1 cellular context compared by ENCODE assay signal in genomic region chr12:19542606-19543005, GRCh38.
TF ChIP-seq lines count a peak whose summit lies in the region.

No MANE protein-coding gene starts in this region.

TF ChIP-seq in GM23338, 12 proteins besides CTCF, POLR2A, EP300 and RAD21 (continued from another document):
- TF ChIP-seq, protein P1, sequence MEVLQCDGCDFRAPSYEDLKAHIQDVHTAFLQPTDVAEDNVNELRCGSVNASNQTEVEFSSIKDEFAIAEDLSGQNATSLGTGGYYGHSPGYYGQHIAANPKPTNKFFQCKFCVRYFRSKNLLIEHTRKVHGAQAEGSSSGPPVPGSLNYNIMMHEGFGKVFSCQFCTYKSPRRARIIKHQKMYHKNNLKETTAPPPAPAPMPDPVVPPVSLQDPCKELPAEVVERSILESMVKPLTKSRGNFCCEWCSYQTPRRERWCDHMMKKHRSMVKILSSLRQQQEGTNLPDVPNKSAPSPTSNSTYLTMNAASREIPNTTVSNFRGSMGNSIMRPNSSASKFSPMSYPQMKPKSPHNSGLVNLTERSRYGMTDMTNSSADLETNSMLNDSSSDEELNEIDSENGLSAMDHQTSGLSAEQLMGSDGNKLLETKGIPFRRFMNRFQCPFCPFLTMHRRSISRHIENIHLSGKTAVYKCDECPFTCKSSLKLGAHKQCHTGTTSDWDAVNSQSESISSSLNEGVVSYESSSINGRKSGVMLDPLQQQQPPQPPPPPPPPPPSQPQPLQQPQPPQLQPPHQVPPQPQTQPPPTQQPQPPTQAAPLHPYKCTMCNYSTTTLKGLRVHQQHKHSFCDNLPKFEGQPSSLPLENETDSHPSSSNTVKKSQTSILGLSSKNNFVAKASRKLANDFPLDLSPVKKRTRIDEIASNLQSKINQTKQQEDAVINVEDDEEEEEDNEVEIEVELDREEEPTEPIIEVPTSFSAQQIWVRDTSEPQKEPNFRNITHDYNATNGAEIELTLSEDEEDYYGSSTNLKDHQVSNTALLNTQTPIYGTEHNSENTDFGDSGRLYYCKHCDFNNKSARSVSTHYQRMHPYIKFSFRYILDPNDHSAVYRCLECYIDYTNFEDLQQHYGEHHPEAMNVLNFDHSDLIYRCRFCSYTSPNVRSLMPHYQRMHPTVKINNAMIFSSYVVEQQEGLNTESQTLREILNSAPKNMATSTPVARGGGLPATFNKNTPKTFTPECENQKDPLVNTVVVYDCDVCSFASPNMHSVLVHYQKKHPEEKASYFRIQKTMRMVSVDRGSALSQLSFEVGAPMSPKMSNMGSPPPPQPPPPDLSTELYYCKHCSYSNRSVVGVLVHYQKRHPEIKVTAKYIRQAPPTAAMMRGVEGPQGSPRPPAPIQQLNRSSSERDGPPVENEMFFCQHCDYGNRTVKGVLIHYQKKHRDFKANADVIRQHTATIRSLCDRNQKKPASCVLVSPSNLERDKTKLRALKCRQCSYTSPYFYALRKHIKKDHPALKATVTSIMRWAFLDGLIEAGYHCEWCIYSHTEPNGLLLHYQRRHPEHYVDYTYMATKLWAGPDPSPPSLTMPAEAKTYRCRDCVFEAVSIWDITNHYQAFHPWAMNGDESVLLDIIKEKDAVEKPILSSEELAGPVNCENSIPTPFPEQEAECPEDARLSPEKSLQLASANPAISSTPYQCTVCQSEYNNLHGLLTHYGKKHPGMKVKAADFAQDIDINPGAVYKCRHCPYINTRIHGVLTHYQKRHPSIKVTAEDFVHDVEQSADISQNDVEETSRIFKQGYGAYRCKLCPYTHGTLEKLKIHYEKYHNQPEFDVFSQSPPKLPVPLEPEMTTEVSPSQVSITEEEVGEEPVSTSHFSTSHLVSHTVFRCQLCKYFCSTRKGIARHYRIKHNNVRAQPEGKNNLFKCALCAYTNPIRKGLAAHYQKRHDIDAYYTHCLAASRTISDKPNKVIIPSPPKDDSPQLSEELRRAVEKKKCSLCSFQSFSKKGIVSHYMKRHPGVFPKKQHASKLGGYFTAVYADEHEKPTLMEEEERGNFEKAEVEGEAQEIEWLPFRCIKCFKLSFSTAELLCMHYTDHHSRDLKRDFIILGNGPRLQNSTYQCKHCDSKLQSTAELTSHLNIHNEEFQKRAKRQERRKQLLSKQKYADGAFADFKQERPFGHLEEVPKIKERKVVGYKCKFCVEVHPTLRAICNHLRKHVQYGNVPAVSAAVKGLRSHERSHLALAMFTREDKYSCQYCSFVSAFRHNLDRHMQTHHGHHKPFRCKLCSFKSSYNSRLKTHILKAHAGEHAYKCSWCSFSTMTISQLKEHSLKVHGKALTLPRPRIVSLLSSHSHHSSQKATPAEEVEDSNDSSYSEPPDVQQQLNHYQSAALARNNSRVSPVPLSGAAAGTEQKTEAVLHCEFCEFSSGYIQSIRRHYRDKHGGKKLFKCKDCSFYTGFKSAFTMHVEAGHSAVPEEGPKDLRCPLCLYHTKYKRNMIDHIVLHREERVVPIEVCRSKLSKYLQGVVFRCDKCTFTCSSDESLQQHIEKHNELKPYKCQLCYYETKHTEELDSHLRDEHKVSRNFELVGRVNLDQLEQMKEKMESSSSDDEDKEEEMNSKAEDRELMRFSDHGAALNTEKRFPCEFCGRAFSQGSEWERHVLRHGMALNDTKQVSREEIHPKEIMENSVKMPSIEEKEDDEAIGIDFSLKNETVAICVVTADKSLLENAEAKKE (CRISPR knock-in tag; IDR thresholded peaks at IDR 0.05): no peak
- TF ChIP-seq, protein P2, sequence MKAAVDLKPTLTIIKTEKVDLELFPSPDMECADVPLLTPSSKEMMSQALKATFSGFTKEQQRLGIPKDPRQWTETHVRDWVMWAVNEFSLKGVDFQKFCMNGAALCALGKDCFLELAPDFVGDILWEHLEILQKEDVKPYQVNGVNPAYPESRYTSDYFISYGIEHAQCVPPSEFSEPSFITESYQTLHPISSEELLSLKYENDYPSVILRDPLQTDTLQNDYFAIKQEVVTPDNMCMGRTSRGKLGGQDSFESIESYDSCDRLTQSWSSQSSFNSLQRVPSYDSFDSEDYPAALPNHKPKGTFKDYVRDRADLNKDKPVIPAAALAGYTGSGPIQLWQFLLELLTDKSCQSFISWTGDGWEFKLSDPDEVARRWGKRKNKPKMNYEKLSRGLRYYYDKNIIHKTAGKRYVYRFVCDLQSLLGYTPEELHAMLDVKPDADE (IDR thresholded peaks at IDR 0.05): no peak
- TF ChIP-seq JUNB (IDR thresholded peaks at IDR 0.05; ENCODE audit: unreplicated experiment) (no peak), STAT1 (IDR thresholded peaks at IDR 0.05; ENCODE audit: unreplicated experiment) (no peak), EZH2 (IDR thresholded peaks at IDR 0.05; ENCODE audit: low read depth, unreplicated experiment) (no peak)
TF ChIP-seq in GM23338: peak in this region for 0.
